28 cellular contexts compared by ENCODE assay signal in the genomic region with DNA sequence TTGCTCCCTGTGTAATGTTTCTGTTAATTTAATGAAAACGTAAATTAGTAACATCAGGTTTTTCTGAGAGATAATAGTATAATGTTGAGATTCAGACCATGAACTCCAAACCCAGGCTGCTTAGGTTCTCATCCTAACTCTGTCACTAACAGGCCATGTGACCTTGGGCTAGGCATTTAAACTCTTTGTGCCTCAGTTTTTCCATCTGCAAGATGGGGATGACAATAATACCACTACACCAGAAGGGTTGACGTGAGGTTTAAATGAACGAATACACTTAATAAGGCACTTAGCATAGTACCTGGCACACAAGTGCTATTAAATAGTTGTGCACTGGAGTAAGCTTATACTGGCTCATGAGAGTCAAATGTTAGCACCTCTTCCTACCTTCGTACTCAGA.
"Had no signal": no experiment of that assay in that cellular context is flagged by ENCODE, and none has a peak within 500 bp of the region (broad histone marks: within the 10 kb centered on the region; RNA-seq: fewer than 3 reads in every experiment).

No MANE protein-coding gene starts in this region.

- H3K27me3 ChIP-seq: colonic mucosa, dorsolateral prefrontal cortex, esophagus muscularis mucosa, esophagus squamous epithelium, foreskin keratinocyte, gastrocnemius medialis, gastroesophageal sphincter, heart left ventricle, heart right ventricle had no signal

- FAIRE-seq: colon, endometrium, endothelial cell of umbilical vein, frontal cortex had no signal

- DNase-seq: colonic mucosa; cortex of kidney; dermis blood vessel endothelial cell; dorsolateral prefrontal cortex; effector CD4-positive, alpha-beta T cell; effector CD8-positive, alpha-beta T cell; effector memory CD4-positive, alpha-beta T cell; effector memory CD8-positive, alpha-beta T cell; endodermal cell; erythroblast; esophagus squamous epithelium; foreskin fibroblast; foreskin keratinocyte; foreskin melanocyte; gastrocnemius medialis; glutamatergic neuron; head of caudate nucleus; heart left ventricle; heart right ventricle had no signal

- H3K36me3 ChIP-seq: colonic mucosa, esophagus muscularis mucosa, esophagus squamous epithelium, gastrocnemius medialis, gastroesophageal sphincter, heart left ventricle, heart right ventricle had no signal

- H3K9me3 ChIP-seq: colonic mucosa, esophagus muscularis mucosa, esophagus squamous epithelium, gastrocnemius medialis, gastroesophageal sphincter, heart left ventricle, heart right ventricle had no signal

- ATAC-seq: effector memory CD8-positive, alpha-beta T cell; esophagus mucosa; foreskin keratinocyte; gastrocnemius medialis; gastroesophageal sphincter; heart left ventricle; heart right ventricle had no signal

- H3K4me1 ChIP-seq: colonic mucosa, esophagus muscularis mucosa, esophagus squamous epithelium, gastrocnemius medialis, gastroesophageal sphincter had no signal

- H3K4me3 ChIP-seq: colonic mucosa, coronary artery, dorsolateral prefrontal cortex, esophagus muscularis mucosa, esophagus squamous epithelium, gastrocnemius medialis, gastroesophageal sphincter, heart left ventricle, heart right ventricle had no signal

- H3K27ac ChIP-seq: colonic mucosa, coronary artery, dorsolateral prefrontal cortex, epithelial cell of prostate, esophagus muscularis mucosa, esophagus squamous epithelium, foreskin keratinocyte, gastrocnemius medialis, gastroesophageal sphincter, heart left ventricle, heart right ventricle had no signal
